1 cellular context compared by ENCODE assay signal in the genomic region with DNA sequence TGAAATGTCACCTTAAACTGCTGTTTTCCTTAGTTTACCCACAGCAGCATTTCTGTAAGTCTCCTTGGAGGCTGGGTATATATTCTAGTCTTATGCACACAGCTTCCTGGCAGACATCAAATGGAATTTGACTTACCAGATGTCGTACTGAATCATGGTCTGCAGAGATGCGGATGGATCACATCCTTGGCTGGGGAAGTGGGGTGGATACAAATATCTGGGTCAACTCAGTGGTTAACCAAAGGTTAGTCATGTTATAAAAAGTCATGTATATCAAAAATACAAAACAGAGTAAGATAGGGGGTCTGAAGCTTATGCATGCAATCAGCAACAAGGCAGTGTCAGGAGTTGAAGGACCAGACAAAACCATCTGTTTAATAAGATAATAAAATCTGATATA.
TF ChIP-seq lines count a peak whose summit lies in the region.

No MANE protein-coding gene starts in this region.

TF ChIP-seq in IMR-90, 13 proteins besides CTCF, POLR2A, EP300 and RAD21 (continued from another document):
- TF ChIP-seq, protein P1, sequence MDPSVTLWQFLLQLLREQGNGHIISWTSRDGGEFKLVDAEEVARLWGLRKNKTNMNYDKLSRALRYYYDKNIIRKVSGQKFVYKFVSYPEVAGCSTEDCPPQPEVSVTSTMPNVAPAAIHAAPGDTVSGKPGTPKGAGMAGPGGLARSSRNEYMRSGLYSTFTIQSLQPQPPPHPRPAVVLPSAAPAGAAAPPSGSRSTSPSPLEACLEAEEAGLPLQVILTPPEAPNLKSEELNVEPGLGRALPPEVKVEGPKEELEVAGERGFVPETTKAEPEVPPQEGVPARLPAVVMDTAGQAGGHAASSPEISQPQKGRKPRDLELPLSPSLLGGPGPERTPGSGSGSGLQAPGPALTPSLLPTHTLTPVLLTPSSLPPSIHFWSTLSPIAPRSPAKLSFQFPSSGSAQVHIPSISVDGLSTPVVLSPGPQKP (IDR thresholded peaks at IDR 0.05; ENCODE audit: borderline replicate concordance, low read depth, low read length) = no peak
- no peak for TF ChIP-seq MAZ (IDR thresholded peaks at IDR 0.05; ENCODE audit: borderline replicate concordance, low read depth, low read length)
TF ChIP-seq in IMR-90: peak in this region for 0.
